Comparison of ENCODE assay signal across 1 cellular context in the genomic region with DNA sequence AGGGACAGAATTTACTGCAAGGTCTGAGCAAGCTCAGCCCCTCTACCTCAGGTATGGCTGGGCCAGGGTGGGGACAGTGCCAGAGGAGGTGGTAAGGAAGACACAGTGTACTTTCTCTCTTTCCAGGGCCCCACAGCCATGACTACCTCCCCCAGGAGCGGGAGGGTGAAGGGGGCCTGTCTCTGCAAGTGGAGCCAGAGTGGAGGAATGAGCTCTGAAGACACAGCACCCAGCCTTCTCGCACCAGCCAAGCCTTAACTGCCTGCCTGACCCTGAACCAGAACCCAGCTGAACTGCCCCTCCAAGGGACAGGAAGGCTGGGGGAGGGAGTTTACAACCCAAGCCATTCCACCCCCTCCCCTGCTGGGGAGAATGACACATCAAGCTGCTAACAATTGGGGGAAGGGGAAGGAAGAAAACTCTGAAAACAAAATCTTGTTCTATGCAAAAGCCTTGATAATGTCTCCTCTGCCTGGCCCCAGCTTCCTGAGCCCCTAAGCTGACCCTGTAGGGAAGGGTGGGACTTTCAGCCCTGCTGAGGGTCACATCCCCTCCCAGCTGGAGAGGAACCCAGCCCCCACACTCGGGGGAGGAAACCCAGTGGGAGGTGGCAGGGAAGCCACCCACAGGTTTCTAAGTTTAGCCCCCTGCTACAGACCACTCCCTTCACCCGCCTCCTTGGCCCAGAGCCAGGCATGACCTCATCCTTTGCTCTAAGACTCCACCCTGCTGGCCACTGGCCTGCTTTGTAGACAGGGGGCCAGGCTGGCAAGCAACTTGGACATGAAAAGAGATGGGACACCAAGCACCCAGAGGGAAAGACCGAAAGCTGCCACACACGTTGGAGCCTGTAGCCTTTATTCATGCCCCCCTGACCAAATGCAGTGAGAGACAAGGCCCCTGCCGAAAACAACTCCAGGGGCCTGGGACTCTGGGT.
A peak's percentile ranks its signal among the peaks of the same experiment; 100 is the strongest.
TF ChIP-seq lines count a peak whose summit lies in the region.

No MANE protein-coding gene starts in this region.

TF ChIP-seq in GM23338, 12 proteins besides CTCF, POLR2A, EP300 and RAD21 (continued from another document):
- TF ChIP-seq, protein P1, sequence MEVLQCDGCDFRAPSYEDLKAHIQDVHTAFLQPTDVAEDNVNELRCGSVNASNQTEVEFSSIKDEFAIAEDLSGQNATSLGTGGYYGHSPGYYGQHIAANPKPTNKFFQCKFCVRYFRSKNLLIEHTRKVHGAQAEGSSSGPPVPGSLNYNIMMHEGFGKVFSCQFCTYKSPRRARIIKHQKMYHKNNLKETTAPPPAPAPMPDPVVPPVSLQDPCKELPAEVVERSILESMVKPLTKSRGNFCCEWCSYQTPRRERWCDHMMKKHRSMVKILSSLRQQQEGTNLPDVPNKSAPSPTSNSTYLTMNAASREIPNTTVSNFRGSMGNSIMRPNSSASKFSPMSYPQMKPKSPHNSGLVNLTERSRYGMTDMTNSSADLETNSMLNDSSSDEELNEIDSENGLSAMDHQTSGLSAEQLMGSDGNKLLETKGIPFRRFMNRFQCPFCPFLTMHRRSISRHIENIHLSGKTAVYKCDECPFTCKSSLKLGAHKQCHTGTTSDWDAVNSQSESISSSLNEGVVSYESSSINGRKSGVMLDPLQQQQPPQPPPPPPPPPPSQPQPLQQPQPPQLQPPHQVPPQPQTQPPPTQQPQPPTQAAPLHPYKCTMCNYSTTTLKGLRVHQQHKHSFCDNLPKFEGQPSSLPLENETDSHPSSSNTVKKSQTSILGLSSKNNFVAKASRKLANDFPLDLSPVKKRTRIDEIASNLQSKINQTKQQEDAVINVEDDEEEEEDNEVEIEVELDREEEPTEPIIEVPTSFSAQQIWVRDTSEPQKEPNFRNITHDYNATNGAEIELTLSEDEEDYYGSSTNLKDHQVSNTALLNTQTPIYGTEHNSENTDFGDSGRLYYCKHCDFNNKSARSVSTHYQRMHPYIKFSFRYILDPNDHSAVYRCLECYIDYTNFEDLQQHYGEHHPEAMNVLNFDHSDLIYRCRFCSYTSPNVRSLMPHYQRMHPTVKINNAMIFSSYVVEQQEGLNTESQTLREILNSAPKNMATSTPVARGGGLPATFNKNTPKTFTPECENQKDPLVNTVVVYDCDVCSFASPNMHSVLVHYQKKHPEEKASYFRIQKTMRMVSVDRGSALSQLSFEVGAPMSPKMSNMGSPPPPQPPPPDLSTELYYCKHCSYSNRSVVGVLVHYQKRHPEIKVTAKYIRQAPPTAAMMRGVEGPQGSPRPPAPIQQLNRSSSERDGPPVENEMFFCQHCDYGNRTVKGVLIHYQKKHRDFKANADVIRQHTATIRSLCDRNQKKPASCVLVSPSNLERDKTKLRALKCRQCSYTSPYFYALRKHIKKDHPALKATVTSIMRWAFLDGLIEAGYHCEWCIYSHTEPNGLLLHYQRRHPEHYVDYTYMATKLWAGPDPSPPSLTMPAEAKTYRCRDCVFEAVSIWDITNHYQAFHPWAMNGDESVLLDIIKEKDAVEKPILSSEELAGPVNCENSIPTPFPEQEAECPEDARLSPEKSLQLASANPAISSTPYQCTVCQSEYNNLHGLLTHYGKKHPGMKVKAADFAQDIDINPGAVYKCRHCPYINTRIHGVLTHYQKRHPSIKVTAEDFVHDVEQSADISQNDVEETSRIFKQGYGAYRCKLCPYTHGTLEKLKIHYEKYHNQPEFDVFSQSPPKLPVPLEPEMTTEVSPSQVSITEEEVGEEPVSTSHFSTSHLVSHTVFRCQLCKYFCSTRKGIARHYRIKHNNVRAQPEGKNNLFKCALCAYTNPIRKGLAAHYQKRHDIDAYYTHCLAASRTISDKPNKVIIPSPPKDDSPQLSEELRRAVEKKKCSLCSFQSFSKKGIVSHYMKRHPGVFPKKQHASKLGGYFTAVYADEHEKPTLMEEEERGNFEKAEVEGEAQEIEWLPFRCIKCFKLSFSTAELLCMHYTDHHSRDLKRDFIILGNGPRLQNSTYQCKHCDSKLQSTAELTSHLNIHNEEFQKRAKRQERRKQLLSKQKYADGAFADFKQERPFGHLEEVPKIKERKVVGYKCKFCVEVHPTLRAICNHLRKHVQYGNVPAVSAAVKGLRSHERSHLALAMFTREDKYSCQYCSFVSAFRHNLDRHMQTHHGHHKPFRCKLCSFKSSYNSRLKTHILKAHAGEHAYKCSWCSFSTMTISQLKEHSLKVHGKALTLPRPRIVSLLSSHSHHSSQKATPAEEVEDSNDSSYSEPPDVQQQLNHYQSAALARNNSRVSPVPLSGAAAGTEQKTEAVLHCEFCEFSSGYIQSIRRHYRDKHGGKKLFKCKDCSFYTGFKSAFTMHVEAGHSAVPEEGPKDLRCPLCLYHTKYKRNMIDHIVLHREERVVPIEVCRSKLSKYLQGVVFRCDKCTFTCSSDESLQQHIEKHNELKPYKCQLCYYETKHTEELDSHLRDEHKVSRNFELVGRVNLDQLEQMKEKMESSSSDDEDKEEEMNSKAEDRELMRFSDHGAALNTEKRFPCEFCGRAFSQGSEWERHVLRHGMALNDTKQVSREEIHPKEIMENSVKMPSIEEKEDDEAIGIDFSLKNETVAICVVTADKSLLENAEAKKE (CRISPR knock-in tag; IDR thresholded peaks at IDR 0.05) = no peak
- TF ChIP-seq, protein P2, sequence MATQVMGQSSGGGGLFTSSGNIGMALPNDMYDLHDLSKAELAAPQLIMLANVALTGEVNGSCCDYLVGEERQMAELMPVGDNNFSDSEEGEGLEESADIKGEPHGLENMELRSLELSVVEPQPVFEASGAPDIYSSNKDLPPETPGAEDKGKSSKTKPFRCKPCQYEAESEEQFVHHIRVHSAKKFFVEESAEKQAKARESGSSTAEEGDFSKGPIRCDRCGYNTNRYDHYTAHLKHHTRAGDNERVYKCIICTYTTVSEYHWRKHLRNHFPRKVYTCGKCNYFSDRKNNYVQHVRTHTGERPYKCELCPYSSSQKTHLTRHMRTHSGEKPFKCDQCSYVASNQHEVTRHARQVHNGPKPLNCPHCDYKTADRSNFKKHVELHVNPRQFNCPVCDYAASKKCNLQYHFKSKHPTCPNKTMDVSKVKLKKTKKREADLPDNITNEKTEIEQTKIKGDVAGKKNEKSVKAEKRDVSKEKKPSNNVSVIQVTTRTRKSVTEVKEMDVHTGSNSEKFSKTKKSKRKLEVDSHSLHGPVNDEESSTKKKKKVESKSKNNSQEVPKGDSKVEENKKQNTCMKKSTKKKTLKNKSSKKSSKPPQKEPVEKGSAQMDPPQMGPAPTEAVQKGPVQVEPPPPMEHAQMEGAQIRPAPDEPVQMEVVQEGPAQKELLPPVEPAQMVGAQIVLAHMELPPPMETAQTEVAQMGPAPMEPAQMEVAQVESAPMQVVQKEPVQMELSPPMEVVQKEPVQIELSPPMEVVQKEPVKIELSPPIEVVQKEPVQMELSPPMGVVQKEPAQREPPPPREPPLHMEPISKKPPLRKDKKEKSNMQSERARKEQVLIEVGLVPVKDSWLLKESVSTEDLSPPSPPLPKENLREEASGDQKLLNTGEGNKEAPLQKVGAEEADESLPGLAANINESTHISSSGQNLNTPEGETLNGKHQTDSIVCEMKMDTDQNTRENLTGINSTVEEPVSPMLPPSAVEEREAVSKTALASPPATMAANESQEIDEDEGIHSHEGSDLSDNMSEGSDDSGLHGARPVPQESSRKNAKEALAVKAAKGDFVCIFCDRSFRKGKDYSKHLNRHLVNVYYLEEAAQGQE (IDR thresholded peaks at IDR 0.05; ENCODE audit: unreplicated experiment) = no peak
- no peak for TF ChIP-seq NANOG (IDR thresholded peaks at IDR 0.05; ENCODE audit: borderline replicate concordance)
- TF ChIP-seq POLR2AphosphoS5 (IDR thresholded peaks at IDR 0.05; ENCODE audit: low read depth) = peak; percentile 61
- peak; percentile 5; the same call in 1 of the 2 replicates for TF ChIP-seq CREB1 (CRISPR knock-in tag; IDR thresholded peaks at IDR 0.05; ENCODE audit: low read depth)
- TF ChIP-seq ZNF114 (CRISPR knock-in tag; IDR thresholded peaks at IDR 0.05) = no peak
- no peak for TF ChIP-seq EZH2 (IDR thresholded peaks at IDR 0.05; ENCODE audit: low read depth, unreplicated experiment)
- TF ChIP-seq EZH2phosphoT487 (IDR thresholded peaks at IDR 0.05; ENCODE audit: unreplicated experiment) = no peak
